Comparison of ENCODE assay signal across 24 cellular contexts in genomic region chr16:26505501-26505900, GRCh38.
DNase-seq lines count a peak whose midpoint lies in the region; ATAC-seq, FAIRE-seq and TF ChIP-seq lines count a peak whose summit lies in the region.
"Had no signal": no experiment of that assay in that cellular context is flagged by ENCODE, and none has a peak within 500 bp of the region (broad histone marks: within the 10 kb centered on the region; RNA-seq: fewer than 3 reads in every experiment).

No MANE protein-coding gene starts in this region.

- H3K9me1 ChIP-seq in K562 (ENCODE audit: control insufficient read depth, insufficient read depth, low read length), result no peaks in the 10 kb centered on the region

- no peaks in the 10 kb centered on the region for H4K20me1 ChIP-seq in K562 (replicated peaks; ENCODE audit: control insufficient read depth, insufficient read depth, low read length)
- H4K20me1 ChIP-seq: BLaER1 treated with 17β-estradiol and CSF1 and Interleukin-3, amounts not matched to agents 10 nM and 100 nM had no signal

- no peaks in the 10 kb centered on the region for H3K9me3 ChIP-seq in K562 (replicated peaks; ENCODE audit: control insufficient read depth, insufficient read depth, low read depth, low read length)
- H3K9me3 ChIP-seq: A549; BE2C; BLaER1 treated with 17β-estradiol and CSF1 and Interleukin-3, amounts not matched to agents 10 nM and 100 nM had no signal

- no peak overlapping the region for H3K27ac ChIP-seq in K562 (ENCODE audit: extremely low read depth, low read depth, low read length)
- H3K27ac ChIP-seq: A549; BLaER1 treated with 17β-estradiol and CSF1 and Interleukin-3, amounts not matched to agents 10 nM and 100 nM had no signal

- in situ Hi-C loops in K562 (cut with MboI), result no loop called here

- intact Hi-C loops in K562 (cut with micrococcal nuclease), result no loop called here

- BruUV-seq in K562 (replicated peaks; lab: Mats Ljungman, UMichigan), result no TSS peak

- no peaks in the 10 kb centered on the region for H3K36me3 Mint-ChIP-seq in activated T-helper 17 cell treated with anti-CD3 and anti-CD28 coated beads, Interleukin-2, amount 50 U/mL, for 72 hours (ENCODE audit: low read depth)
- H3K36me3 Mint-ChIP-seq: CD4-positive, alpha-beta memory T cell had no signal

- H3K27me3 ChIP-seq in H7 (ENCODE audit: control insufficient read depth, insufficient read depth, low read length), result no peaks in the 10 kb centered on the region
- H3K27me3 ChIP-seq in K562 (ENCODE audit: control insufficient read depth in 2 of 2, insufficient read depth in 2 of 2, low read length in 2 of 2), result no peaks in the 10 kb centered on the region; a peak in 1 of 5 replicates
- H3K27me3 ChIP-seq: BE2C; BLaER1 treated with 17β-estradiol and CSF1 and Interleukin-3, amounts not matched to agents 10 nM and 100 nM had no signal

- no peaks in the 10 kb centered on the region for H3K4me1 ChIP-seq in K562 (replicated peaks in 1 of 2; ENCODE audit: control insufficient read depth in 2 of 2, insufficient read depth in 2 of 2, low read length in 2 of 2)
- H3K4me1 ChIP-seq: A549; BE2C; BLaER1 treated with 17β-estradiol and CSF1 and Interleukin-3, amounts not matched to agents 10 nM and 100 nM had no signal

- no peaks in the 10 kb centered on the region for H3K4me1 Mint-ChIP-seq in activated T-helper 17 cell treated with anti-CD3 and anti-CD28 coated beads, Interleukin-2, amount 50 U/mL, for 72 hours
- H3K4me1 Mint-ChIP-seq: CD4-positive, alpha-beta memory T cell had no signal

- POLR2A ChIA-PET in K562 (lab: Yijun Ruan, JAX), result interaction anchor here (1.1 kb wide), 1 partner anchor 12 kb away, joined by 4 read pairs; no protein-coding TSS in a partner anchor

- H3K4me3 Mint-ChIP-seq in activated T-helper 17 cell treated with anti-CD3 and anti-CD28 coated beads, Interleukin-2, amount 50 U/mL, for 72 hours, result no peak overlapping the region
- H3K4me3 Mint-ChIP-seq: CD4-positive, alpha-beta memory T cell had no signal

- CTCF ChIA-PET in K562 (lab: Yijun Ruan, JAX; ENCODE audit: low intra/inter-chr PET ratio), result no interaction called here

- no peak for TF ChIP-seq EP300 in K562 (IDR thresholded peaks at IDR 0.05; ENCODE audit: low read length)

- DNase-seq in H7 (peak; percentile 9), K562 (ENCODE audit: extremely low read depth in 1 of 4, low spot score in 3 of 4) (no peak), globus pallidus (ENCODE audit: low spot score) (peak; percentile 8), midbrain (lab: John Stamatoyannopoulos, UW) (peak; percentile 7)
- no peak for DNase-seq in activated CD8-positive, alpha-beta memory T cell treated with anti-CD3 and anti-CD28 coated beads, Interleukin-2, amount 50 U/mL, for 4 hours
- DNase-seq: 8988T; ACHN; AML-193; BE2C; Calu3; CD4-positive, alpha-beta memory T cell; COR-L47; DMS53; DMS79 treated with DMSO at 0.1 percent for 48 hours; GF-D8; GOT3; HCEC 1CT had no signal

- no peak overlapping the region for H3K4me3 ChIP-seq in H7 (ENCODE audit: insufficient read depth, low read depth, low read length)
- H3K4me3 ChIP-seq in K562, result no peak overlapping the region
- H3K4me3 ChIP-seq: A549; BLaER1 treated with 17β-estradiol and CSF1 and Interleukin-3, amounts not matched to agents 10 nM and 100 nM had no signal

- H3K9ac ChIP-seq in K562 (ENCODE audit: insufficient read depth in 1 of 2, low read depth in 2 of 2, low read length in 2 of 2), result no peak overlapping the region
- H3K9ac ChIP-seq: BLaER1 treated with 17β-estradiol and CSF1 and Interleukin-3, amounts not matched to agents 10 nM and 100 nM had no signal

- no peak overlapping the region for H3K27ac Mint-ChIP-seq in activated T-helper 17 cell treated with anti-CD3 and anti-CD28 coated beads, Interleukin-2, amount 50 U/mL, for 72 hours
- H3K27ac Mint-ChIP-seq: CD4-positive, alpha-beta memory T cell had no signal

- no peaks in the 10 kb centered on the region for H3K9me3 Mint-ChIP-seq in activated T-helper 17 cell treated with anti-CD3 and anti-CD28 coated beads, Interleukin-2, amount 50 U/mL, for 72 hours
- H3K9me3 Mint-ChIP-seq: CD4-positive, alpha-beta memory T cell had no signal

- no peak for TF ChIP-seq POLR2A in K562 (conservative IDR thresholded peaks at IDR 0.05)

- no peaks in the 10 kb centered on the region for H3K79me2 ChIP-seq in K562 (ENCODE audit: control insufficient read depth, insufficient read depth, low read length)

- H3K4me2 ChIP-seq in K562 (ENCODE audit: insufficient read depth, low read length), result no peak overlapping the region
- H3K4me2 ChIP-seq: A549; BLaER1 treated with 17β-estradiol and CSF1 and Interleukin-3, amounts not matched to agents 10 nM and 100 nM had no signal

- H2AFZ ChIP-seq in K562 (ENCODE audit: low read depth, low read length), result no peak overlapping the region

- H3K36me3 ChIP-seq in H7 (replicated peaks; ENCODE audit: control insufficient read depth, insufficient read depth, low read length) (no peaks in the 10 kb centered on the region), K562 (ENCODE audit: control insufficient read depth, insufficient read depth, low read length) (no peaks in the 10 kb centered on the region)
- H3K36me3 ChIP-seq: BE2C; BLaER1 treated with 17β-estradiol and CSF1 and Interleukin-3, amounts not matched to agents 10 nM and 100 nM had no signal

- H3K27me3 Mint-ChIP-seq in activated T-helper 17 cell treated with anti-CD3 and anti-CD28 coated beads, Interleukin-2, amount 50 U/mL, for 72 hours, result peaks cover 5% of the 10 kb centered on the region

- TF ChIP-seq RAD21 in K562 (CRISPR knock-in tag; conservative IDR thresholded peaks at IDR 0.05 in 1 of 2, IDR thresholded peaks at IDR 0.05 in 1 of 2), result no peak

- FAIRE-seq in K562 (lab: Jason Lieb, UNC), result no peak
- FAIRE-seq: A549, GM12891, GM18507, H54 had no signal

- no peak for TF ChIP-seq CTCF in K562 (IDR thresholded peaks at IDR 0.05 in 2 of 3, conservative IDR thresholded peaks at IDR 0.05 in 1 of 3; ENCODE audit: insufficient read depth in 2 of 3, low read depth in 1 of 3, low read length in 3 of 3)

- ATAC-seq in K562 (no peak), GM19397 (IDR thresholded peaks at IDR 0.05; ENCODE audit: unreplicated experiment) (no peak)
- ATAC-seq in activated T-helper 17 cell treated with anti-CD3 and anti-CD28 coated beads, Interleukin-2, amount 50 U/mL, for 72 hours (replicated peaks), result no peak
- ATAC-seq: A549 had no signal

TF ChIP-seq in K562, 482 proteins besides CTCF, POLR2A, EP300 and RAD21:
- TF ChIP-seq KLF1 (tag; IDR thresholded peaks at IDR 0.05) (no peak), ZNF3 (CRISPR knock-in tag; IDR thresholded peaks at IDR 0.05) (no peak), RFX1 (IDR thresholded peaks at IDR 0.05) (peak; percentile 38)

Comparison
In these comparisons a context has a peak if more than half of its experiments do, and no peak if none do; other contexts are left out.
1. DNase-seq: peak in H7 (single experiment), globus pallidus (single experiment) and midbrain (single experiment); none in K562 (0 of 4) and activated CD8-positive, alpha-beta memory T cell treated with anti-CD3 and anti-CD28 coated beads, Interleukin-2, amount 50 U/mL, for 4 hours (single experiment).